27 cellular contexts compared by ENCODE assay signal in genomic region chr12:80277732-80278131, GRCh38.
"Had no signal": no experiment of that assay in that cellular context is flagged by ENCODE, and none has a peak within 500 bp of the region (broad histone marks: within the 10 kb centered on the region; RNA-seq: fewer than 3 reads in every experiment).

No MANE protein-coding gene starts in this region.

- H3K27ac Mint-ChIP-seq: immature natural killer cell; memory B cell; natural killer cell treated with Interleukin-12 subunit alpha and Interleukin-12 subunit beta and Interleukin-15 and Interleukin-18, amount 100 ng/mL, for 72 hours; neural progenitor cell had no signal

- H2AFZ ChIP-seq: neural progenitor cell had no signal

- H3K9me3 ChIP-seq: gastroesophageal sphincter, lower lobe of right lung, ovary, tibial artery, uterus had no signal

- H3K4me2 ChIP-seq: neural progenitor cell had no signal

- H3K4me3 ChIP-seq: coronary artery, dorsolateral prefrontal cortex, esophagus muscularis mucosa, gastroesophageal sphincter, left ventricle myocardium inferior, lower lobe of right lung, neural progenitor cell, ovary, right atrium auricular region, suprapubic skin, tibial artery, upper lobe of left lung, uterus had no signal

- DNase-seq: dorsolateral prefrontal cortex; effector CD8-positive, alpha-beta T cell; glutamatergic neuron; immature natural killer cell; kidney; left cardiac atrium; left ventricle myocardium inferior; lower lobe of right lung; midbrain; nucleus accumbens; ovary; small intestine; stimulated activated CD4-positive, alpha-beta T cell treated with anti-CD3 and anti-CD28 coated beads, Interleukin-12 subunit alpha, Interleukin-12 subunit beta, amount 100 ng/mL, for 4 hours; stimulated activated CD4-positive, alpha-beta T cell treated with anti-CD3 and anti-CD28 coated beads, Interleukin-2, amount 100 ng/mL, for 48 hours; stimulated activated naive CD8-positive, alpha-beta T cell treated with anti-CD3 and anti-CD28 coated beads, Interleukin-15, Interleukin-2, amounts not matched to agents 100 U/mL and 50 U/mL, for 24 hours; tibial artery; upper lobe of left lung; uterus had no signal

- H3K27ac ChIP-seq: coronary artery, dorsolateral prefrontal cortex, epithelial cell of prostate, esophagus muscularis mucosa, gastroesophageal sphincter, left ventricle myocardium inferior, lower lobe of right lung, neural progenitor cell, ovary, right atrium auricular region, suprapubic skin, tibial artery, upper lobe of left lung, uterus had no signal

- H3K4me3 Mint-ChIP-seq: immature natural killer cell; memory B cell; natural killer cell treated with Interleukin-12 subunit alpha and Interleukin-12 subunit beta and Interleukin-15 and Interleukin-18, amount 100 ng/mL, for 72 hours; neural progenitor cell had no signal

- H3K27me3 ChIP-seq: dorsolateral prefrontal cortex, esophagus muscularis mucosa, gastroesophageal sphincter, neural progenitor cell, ovary, right atrium auricular region, suprapubic skin, tibial artery, upper lobe of left lung, uterus had no signal

- H3K36me3 ChIP-seq: esophagus muscularis mucosa, gastroesophageal sphincter, left ventricle myocardium inferior, lower lobe of right lung, neural progenitor cell, ovary, right atrium auricular region, suprapubic skin, tibial artery, upper lobe of left lung, uterus had no signal

- H3K4me1 ChIP-seq: gastroesophageal sphincter, left ventricle myocardium inferior, lower lobe of right lung, neural progenitor cell, right atrium auricular region, suprapubic skin, tibial artery, upper lobe of left lung, uterus had no signal

- H3K4me1 Mint-ChIP-seq: immature natural killer cell, neural progenitor cell had no signal

- ATAC-seq: gastroesophageal sphincter; left cardiac atrium; lower lobe of right lung; natural killer cell treated with Interleukin-12 subunit alpha and Interleukin-12 subunit beta and Interleukin-15 and Interleukin-18, amount 100 ng/mL, for 72 hours; stimulated activated naive CD8-positive, alpha-beta T cell treated with anti-CD3 and anti-CD28 coated beads, Interleukin-15, Interleukin-2, amounts not matched to agents 100 U/mL and 50 U/mL, for 24 hours had no signal

- H3K9ac ChIP-seq: neural progenitor cell had no signal

- H3K36me3 Mint-ChIP-seq: immature natural killer cell; memory B cell; natural killer cell treated with Interleukin-12 subunit alpha and Interleukin-12 subunit beta and Interleukin-15 and Interleukin-18, amount 100 ng/mL, for 72 hours; neural progenitor cell had no signal
